22 cellular contexts compared by ENCODE assay signal in the genomic region with DNA sequence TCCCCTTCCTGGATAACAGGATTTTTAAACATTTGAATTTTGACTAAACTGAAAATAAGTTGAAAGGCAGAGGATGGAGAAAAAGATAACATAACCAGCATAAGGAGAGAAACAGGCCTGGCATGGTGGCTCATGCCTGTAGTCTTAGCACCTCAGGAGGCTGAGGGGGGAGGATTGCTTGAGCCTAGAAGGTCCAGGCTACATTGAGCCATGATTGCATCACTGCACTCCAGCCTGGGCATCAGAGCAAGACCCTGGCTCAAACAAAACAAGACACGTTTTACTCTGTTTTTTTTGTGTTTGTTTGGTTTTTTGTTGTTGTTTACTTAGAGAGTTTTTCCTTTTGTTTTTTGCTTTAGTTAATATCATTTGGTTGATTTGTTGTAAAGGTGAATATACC. TPM values are rescaled to one million over a fixed set of nuclear protein-coding genes. Genes with fewer than 3 reads are reported as not detected.
"Had no signal": no experiment of that assay in that cellular context is flagged by ENCODE, and none has a peak within 500 bp of the region (broad histone marks: within the 10 kb centered on the region; RNA-seq: fewer than 3 reads in every experiment).

No MANE protein-coding gene starts in this region.

- H2AFZ ChIP-seq: hepatocyte had no signal

- H3K36me3 ChIP-seq: esophagus squamous epithelium, gastrocnemius medialis, heart left ventricle, left lung, lower lobe of right lung had no signal

- H3K4me3 ChIP-seq: coronary artery, dorsolateral prefrontal cortex, esophagus squamous epithelium, gastrocnemius medialis, heart left ventricle, hepatocyte, left lung, lower lobe of right lung had no signal

- H3K4me3 Mint-ChIP-seq: immature natural killer cell had no signal

- FAIRE-seq: colon, endothelial cell of umbilical vein had no signal

- H3K79me2 ChIP-seq: hepatocyte had no signal

- ATAC-seq: esophagus mucosa, gastrocnemius medialis, heart left ventricle, left cardiac atrium, left lung, left ventricle myocardium superior, lower lobe of right lung had no signal

- H3K36me3 Mint-ChIP-seq: immature natural killer cell had no signal

- H3K4me1 ChIP-seq: heart left ventricle, left lung, lower lobe of right lung had no signal

- H3K27me3 ChIP-seq: dorsolateral prefrontal cortex, esophagus squamous epithelium, gastrocnemius medialis, heart left ventricle, hepatocyte, left lung had no signal

- DNase-seq: dermis blood vessel endothelial cell; dorsolateral prefrontal cortex; effector CD4-positive, alpha-beta T cell; effector memory CD4-positive, alpha-beta T cell; esophagus squamous epithelium; foreskin fibroblast; foreskin melanocyte; gastrocnemius medialis; heart left ventricle; hypothalamus; immature natural killer cell; left cardiac atrium; left lung; left ventricle myocardium superior; lower lobe of right lung; mesenchymal stem cell; midbrain had no signal

- H3K4me2 ChIP-seq: hepatocyte had no signal

- H3K27ac Mint-ChIP-seq: immature natural killer cell had no signal

- H3K4me1 Mint-ChIP-seq: immature natural killer cell had no signal

- H3K9me3 ChIP-seq: esophagus squamous epithelium, gastrocnemius medialis, heart left ventricle, left lung, lower lobe of right lung had no signal

- H3K9me3 Mint-ChIP-seq: immature natural killer cell had no signal

- H3K27ac ChIP-seq: coronary artery, esophagus squamous epithelium, gastrocnemius medialis, heart left ventricle, hepatocyte, left lung, lower lobe of right lung had no signal

RNA-seq across cellular contexts. Expression of gene AKAP6, which starts 8.7 kb away (rescaled TPM):
- polyA plus RNA-seq: immature natural killer cell had no signal
